ENCODE assay signal across 1 cellular context in genomic region chr11:68271781-68272608, GRCh38.
TF ChIP-seq lines count a peak whose summit lies in the region.

C11orf24 (minus strand) TSS chr11:68271973; CDS start chr11:68263767, 8,206 bp downstream.

TF ChIP-seq in K562, 482 proteins besides CTCF, POLR2A, EP300 and RAD21 (continued from another document):
- TF ChIP-seq, protein P1, sequence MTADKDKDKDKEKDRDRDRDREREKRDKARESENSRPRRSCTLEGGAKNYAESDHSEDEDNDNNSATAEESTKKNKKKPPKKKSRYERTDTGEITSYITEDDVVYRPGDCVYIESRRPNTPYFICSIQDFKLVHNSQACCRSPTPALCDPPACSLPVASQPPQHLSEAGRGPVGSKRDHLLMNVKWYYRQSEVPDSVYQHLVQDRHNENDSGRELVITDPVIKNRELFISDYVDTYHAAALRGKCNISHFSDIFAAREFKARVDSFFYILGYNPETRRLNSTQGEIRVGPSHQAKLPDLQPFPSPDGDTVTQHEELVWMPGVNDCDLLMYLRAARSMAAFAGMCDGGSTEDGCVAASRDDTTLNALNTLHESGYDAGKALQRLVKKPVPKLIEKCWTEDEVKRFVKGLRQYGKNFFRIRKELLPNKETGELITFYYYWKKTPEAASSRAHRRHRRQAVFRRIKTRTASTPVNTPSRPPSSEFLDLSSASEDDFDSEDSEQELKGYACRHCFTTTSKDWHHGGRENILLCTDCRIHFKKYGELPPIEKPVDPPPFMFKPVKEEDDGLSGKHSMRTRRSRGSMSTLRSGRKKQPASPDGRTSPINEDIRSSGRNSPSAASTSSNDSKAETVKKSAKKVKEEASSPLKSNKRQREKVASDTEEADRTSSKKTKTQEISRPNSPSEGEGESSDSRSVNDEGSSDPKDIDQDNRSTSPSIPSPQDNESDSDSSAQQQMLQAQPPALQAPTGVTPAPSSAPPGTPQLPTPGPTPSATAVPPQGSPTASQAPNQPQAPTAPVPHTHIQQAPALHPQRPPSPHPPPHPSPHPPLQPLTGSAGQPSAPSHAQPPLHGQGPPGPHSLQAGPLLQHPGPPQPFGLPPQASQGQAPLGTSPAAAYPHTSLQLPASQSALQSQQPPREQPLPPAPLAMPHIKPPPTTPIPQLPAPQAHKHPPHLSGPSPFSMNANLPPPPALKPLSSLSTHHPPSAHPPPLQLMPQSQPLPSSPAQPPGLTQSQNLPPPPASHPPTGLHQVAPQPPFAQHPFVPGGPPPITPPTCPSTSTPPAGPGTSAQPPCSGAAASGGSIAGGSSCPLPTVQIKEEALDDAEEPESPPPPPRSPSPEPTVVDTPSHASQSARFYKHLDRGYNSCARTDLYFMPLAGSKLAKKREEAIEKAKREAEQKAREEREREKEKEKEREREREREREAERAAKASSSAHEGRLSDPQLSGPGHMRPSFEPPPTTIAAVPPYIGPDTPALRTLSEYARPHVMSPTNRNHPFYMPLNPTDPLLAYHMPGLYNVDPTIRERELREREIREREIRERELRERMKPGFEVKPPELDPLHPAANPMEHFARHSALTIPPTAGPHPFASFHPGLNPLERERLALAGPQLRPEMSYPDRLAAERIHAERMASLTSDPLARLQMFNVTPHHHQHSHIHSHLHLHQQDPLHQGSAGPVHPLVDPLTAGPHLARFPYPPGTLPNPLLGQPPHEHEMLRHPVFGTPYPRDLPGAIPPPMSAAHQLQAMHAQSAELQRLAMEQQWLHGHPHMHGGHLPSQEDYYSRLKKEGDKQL (CRISPR knock-in tag; IDR thresholded peaks at IDR 0.05; ENCODE audit: borderline replicate concordance) = 0 out of 2 replicates have a peak, but pooled peaks have one; percentile 43
- TF ChIP-seq ZNF780A (CRISPR knock-in tag; IDR thresholded peaks at IDR 0.05) = no peak
- TF ChIP-seq TOE1 (IDR thresholded peaks at IDR 0.05; ENCODE audit: borderline replicate concordance) = peak; percentile 68; the same call in 1 of the 2 replicates
- TF ChIP-seq TOE1 (CRISPR knock-in tag; IDR thresholded peaks at IDR 0.05; ENCODE audit: borderline replicate concordance, low read depth) = 0 out of 2 replicates have a peak, but pooled peaks have one; percentile 48
- TF ChIP-seq CREB1 (IDR thresholded peaks at IDR 0.05) = peak; percentile 82
- TF ChIP-seq CREB1 (CRISPR knock-in tag; IDR thresholded peaks at IDR 0.05) = peak; percentile 94
- no peak for TF ChIP-seq NFE2 (IDR thresholded peaks at IDR 0.05; ENCODE audit: low read depth)
- TF ChIP-seq SRSF3 (IDR thresholded peaks at IDR 0.05; ENCODE audit: insufficient read depth, low read length) = no peak
- no peak for TF ChIP-seq ZFPM2 (CRISPR knock-in tag; IDR thresholded peaks at IDR 0.05)
- 0 out of 2 replicates have a peak, but pooled peaks have one; percentile 5 for TF ChIP-seq ZNF24 (IDR thresholded peaks at IDR 0.05)
- TF ChIP-seq, protein P2, sequence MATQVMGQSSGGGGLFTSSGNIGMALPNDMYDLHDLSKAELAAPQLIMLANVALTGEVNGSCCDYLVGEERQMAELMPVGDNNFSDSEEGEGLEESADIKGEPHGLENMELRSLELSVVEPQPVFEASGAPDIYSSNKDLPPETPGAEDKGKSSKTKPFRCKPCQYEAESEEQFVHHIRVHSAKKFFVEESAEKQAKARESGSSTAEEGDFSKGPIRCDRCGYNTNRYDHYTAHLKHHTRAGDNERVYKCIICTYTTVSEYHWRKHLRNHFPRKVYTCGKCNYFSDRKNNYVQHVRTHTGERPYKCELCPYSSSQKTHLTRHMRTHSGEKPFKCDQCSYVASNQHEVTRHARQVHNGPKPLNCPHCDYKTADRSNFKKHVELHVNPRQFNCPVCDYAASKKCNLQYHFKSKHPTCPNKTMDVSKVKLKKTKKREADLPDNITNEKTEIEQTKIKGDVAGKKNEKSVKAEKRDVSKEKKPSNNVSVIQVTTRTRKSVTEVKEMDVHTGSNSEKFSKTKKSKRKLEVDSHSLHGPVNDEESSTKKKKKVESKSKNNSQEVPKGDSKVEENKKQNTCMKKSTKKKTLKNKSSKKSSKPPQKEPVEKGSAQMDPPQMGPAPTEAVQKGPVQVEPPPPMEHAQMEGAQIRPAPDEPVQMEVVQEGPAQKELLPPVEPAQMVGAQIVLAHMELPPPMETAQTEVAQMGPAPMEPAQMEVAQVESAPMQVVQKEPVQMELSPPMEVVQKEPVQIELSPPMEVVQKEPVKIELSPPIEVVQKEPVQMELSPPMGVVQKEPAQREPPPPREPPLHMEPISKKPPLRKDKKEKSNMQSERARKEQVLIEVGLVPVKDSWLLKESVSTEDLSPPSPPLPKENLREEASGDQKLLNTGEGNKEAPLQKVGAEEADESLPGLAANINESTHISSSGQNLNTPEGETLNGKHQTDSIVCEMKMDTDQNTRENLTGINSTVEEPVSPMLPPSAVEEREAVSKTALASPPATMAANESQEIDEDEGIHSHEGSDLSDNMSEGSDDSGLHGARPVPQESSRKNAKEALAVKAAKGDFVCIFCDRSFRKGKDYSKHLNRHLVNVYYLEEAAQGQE (CRISPR knock-in tag; IDR thresholded peaks at IDR 0.05; ENCODE audit: low read depth) = peak; percentile 61; the same call in 1 of the 2 replicates
- TF ChIP-seq ZBTB43 (CRISPR knock-in tag; IDR thresholded peaks at IDR 0.05) = peak; percentile 81; the same call in 1 of the 2 replicates
- no peak for TF ChIP-seq U2AF2 (optimal IDR thresholded peaks at IDR 0.05; ENCODE audit: low read depth, low read length)
- no peak for TF ChIP-seq ZNF561 (CRISPR knock-in tag; conservative IDR thresholded peaks at IDR 0.05)
- TF ChIP-seq NCOA1 (IDR thresholded peaks at IDR 0.05; ENCODE audit: low read depth) = no peak
- no peak for TF ChIP-seq CHCHD3 (CRISPR knock-in tag; IDR thresholded peaks at IDR 0.05)
- TF ChIP-seq TAF7 (tag; IDR thresholded peaks at IDR 0.05) = peak; percentile 86
- TF ChIP-seq ATF2 (CRISPR knock-in tag; IDR thresholded peaks at IDR 0.05) = peak; percentile 88
- peak in 2 of 3 experiments; percentile 54 to 65 for TF ChIP-seq YY1 (IDR thresholded peaks at IDR 0.05; ENCODE audit: borderline replicate concordance in 1 of 3, control insufficient read depth in 1 of 3, extremely low read depth in 1 of 3, insufficient read depth in 3 of 3, insufficient read length in 1 of 3, insufficient replicate concordance in 2 of 3, low read depth in 1 of 3, low read length in 2 of 3)
- peak; percentile 74 for TF ChIP-seq FOSL1 (tag; conservative IDR thresholded peaks at IDR 0.05)
- TF ChIP-seq HLTF (IDR thresholded peaks at IDR 0.05) = no peak
- peak; percentile 73 for TF ChIP-seq PCBP1 (IDR thresholded peaks at IDR 0.05; ENCODE audit: low read depth, low read length, poor library complexity, severe bottlenecking)
- no peak for TF ChIP-seq MIER1 (IDR thresholded peaks at IDR 0.05; ENCODE audit: low read depth)
